ENCODE assay signal across 8 cellular contexts in genomic region chr19:55586976-55587668, GRCh38. TPM values are rescaled to one million over a fixed set of nuclear protein-coding genes. Genes with fewer than 3 reads are reported as not detected.
A peak's percentile ranks its signal among the peaks of the same experiment; 100 is the strongest.
DNase-seq lines count a peak whose midpoint lies in the region; ATAC-seq and TF ChIP-seq lines count a peak whose summit lies in the region.

No MANE protein-coding gene starts in this region.

- H3K9me3 Mint-ChIP-seq in activated naive CD8-positive, alpha-beta T cell treated with anti-CD3 and anti-CD28 coated beads, Interleukin-2, amount 50 U/mL, for 24 hours = no peaks in the 10 kb centered on the region

- peak overlapping the region; percentile 40 for H3K4me3 ChIP-seq in HFF-Myc (replicated peaks; ENCODE audit: low read depth, low read length)
- peak overlapping the region; percentile 39 for H3K4me3 ChIP-seq in cardiac muscle cell
- peak overlapping the region; percentile 47 for H3K4me3 ChIP-seq in parathyroid adenoma (ENCODE audit: low read depth, low read length)
- peak overlapping the region in 2 of 3 donors; percentile 9 to 21 for H3K4me3 ChIP-seq in thyroid gland (replicated peaks in 1 of 3)

- H3K36me3 ChIP-seq in cardiac muscle cell (no peaks in the 10 kb centered on the region), parathyroid adenoma (ENCODE audit: control insufficient read depth, insufficient read depth, low read length) (no peaks in the 10 kb centered on the region), thyroid gland (no peaks in the 10 kb centered on the region)

- H3K9ac ChIP-seq in parathyroid adenoma = no peak overlapping the region

- H3K27ac ChIP-seq in cardiac muscle cell (no peak overlapping the region), parathyroid adenoma (peak overlapping the region; percentile 40), thyroid gland (peak overlapping the region; percentile 6 to 51 (median 13))

- peak in 1 of 2 donors; percentile 39 for TF ChIP-seq POLR2A in thyroid gland (IDR thresholded peaks at IDR 0.05)

- H3K27me3 ChIP-seq in cardiac muscle cell (no peaks in the 10 kb centered on the region), parathyroid adenoma (ENCODE audit: control insufficient read depth, insufficient read depth, low read length) (no peaks in the 10 kb centered on the region), thyroid gland (no peaks in the 10 kb centered on the region)

- intact Hi-C loops in thyroid gland (cut with DNase I) = no loop called here

- ATAC-seq in activated naive CD8-positive, alpha-beta T cell treated with anti-CD3 and anti-CD28 coated beads, Interleukin-2, amount 50 U/mL, for 24 hours = peak; percentile 97

- DNase-seq in EH (ENCODE audit: low read depth) (peak; percentile 89), HFF-Myc (ENCODE audit: extremely low read depth, low read depth) (peak; percentile 61), NCI-H128 (lab: John Stamatoyannopoulos, UW; ENCODE audit: unreplicated experiment) (peak; percentile 94), SW480 (ENCODE audit: low spot score) (peak; percentile 98), cardiac muscle cell (ENCODE audit: low read depth in 1 of 2, low spot score in 1 of 2) (peak; percentile 94 to 95), thyroid gland (peak; percentile 98 to 99)
- peak; percentile 95 for DNase-seq in activated naive CD8-positive, alpha-beta T cell treated with anti-CD3 and anti-CD28 coated beads, Interleukin-2, amount 50 U/mL, for 24 hours

- no peak overlapping the region for H3K27ac Mint-ChIP-seq in activated naive CD8-positive, alpha-beta T cell treated with anti-CD3 and anti-CD28 coated beads, Interleukin-2, amount 50 U/mL, for 24 hours

- peaks cover 6% of the 10 kb centered on the region for H3K36me3 Mint-ChIP-seq in activated naive CD8-positive, alpha-beta T cell treated with anti-CD3 and anti-CD28 coated beads, Interleukin-2, amount 50 U/mL, for 24 hours (ENCODE audit: low read depth)

- H3K27me3 Mint-ChIP-seq in activated naive CD8-positive, alpha-beta T cell treated with anti-CD3 and anti-CD28 coated beads, Interleukin-2, amount 50 U/mL, for 24 hours = peaks cover 2% of the 10 kb centered on the region

- peak overlapping the region; percentile 77 for H3K4me3 Mint-ChIP-seq in activated naive CD8-positive, alpha-beta T cell treated with anti-CD3 and anti-CD28 coated beads, Interleukin-2, amount 50 U/mL, for 24 hours

- H3K4me1 Mint-ChIP-seq in activated naive CD8-positive, alpha-beta T cell treated with anti-CD3 and anti-CD28 coated beads, Interleukin-2, amount 50 U/mL, for 24 hours = peaks cover 31% of the 10 kb centered on the region

- peak overlapping the region; percentile 83 for H2AFZ ChIP-seq in parathyroid adenoma

- TF ChIP-seq CTCF in HFF-Myc (IDR thresholded peaks at IDR 0.05; ENCODE audit: low read depth, low read length, missing control alignments) (no peak), cardiac muscle cell (IDR thresholded peaks at IDR 0.05; ENCODE audit: low read depth, low read length) (no peak), parathyroid adenoma (IDR thresholded peaks at IDR 0.05) (no peak), thyroid gland (IDR thresholded peaks at IDR 0.05) (no peak)

- WGBS in thyroid gland, 2 donors = 1 to 2% methylated on average over 28 to 37 of the region's 40 CpGs

- H3K79me2 ChIP-seq in parathyroid adenoma = no peaks in the 10 kb centered on the region

- H3K9me3 ChIP-seq in cardiac muscle cell (ENCODE audit: low read depth) (no peaks in the 10 kb centered on the region), parathyroid adenoma (ENCODE audit: control insufficient read depth, low read length) (no peaks in the 10 kb centered on the region), thyroid gland (no peaks in the 10 kb centered on the region)

- H3K4me2 ChIP-seq in parathyroid adenoma (ENCODE audit: low read length) = peak overlapping the region; percentile 75

- H3K4me1 ChIP-seq in cardiac muscle cell (ENCODE audit: low read depth) (peaks cover 7% of the 10 kb centered on the region), parathyroid adenoma (peaks cover 9% of the 10 kb centered on the region), thyroid gland (peaks cover 7 to 20% of the 10 kb centered on the region in 2 donors)

RNA-seq across cellular contexts. Expression of gene ZNF579, which starts 6.5 kb away (rescaled TPM):
- total RNA-seq in cardiac muscle cell = 10.3 and 13.4 TPM in 2 replicates
- polyA plus RNA-seq in cardiac muscle cell = 14.9 and 17.7 TPM in 2 replicates
- 1 to 10 TPM; 4.0 to 7.5 (median 6.6) TPM for total RNA-seq in thyroid gland

RNA-seq across cellular contexts. Expression of gene FIZ1, which starts 12.2 kb away (rescaled TPM):
- total RNA-seq in cardiac muscle cell (12.8 and 13.6 TPM in 2 replicates), thyroid gland (10 to 100 TPM in 3 of 4 donors, 1 to 10 TPM in 1; 9.0 to 18.5 (median 14.0) TPM)
- 18.7 and 25.3 TPM in 2 replicates for polyA plus RNA-seq in cardiac muscle cell

RNA-seq across cellular contexts. Expression of gene ZNF524, which starts 13.0 kb away (rescaled TPM):
- total RNA-seq in cardiac muscle cell (26.5 and 29.1 TPM in 2 replicates), thyroid gland (10 to 100 TPM; 13.0 to 34.2 (median 28.9) TPM)
- 15.9 and 17.3 TPM in 2 replicates for polyA plus RNA-seq in cardiac muscle cell

RNA-seq across cellular contexts. Expression of gene ZNF865, which starts 18.3 kb away (rescaled TPM):
- total RNA-seq in cardiac muscle cell = 7.1 and 11.2 TPM in 2 replicates
- 1.9 and 2.6 TPM in 2 replicates for polyA plus RNA-seq in cardiac muscle cell
- total RNA-seq in thyroid gland = 10 to 100 TPM in 2 of 4 donors, 1 to 10 TPM in 2; 5.5 to 12.6 (median 9.1) TPM

RNA-seq across cellular contexts. Expression of gene ZNF784, which starts 37.2 kb away (rescaled TPM):
- total RNA-seq in cardiac muscle cell = 15.1 and 15.4 TPM in 2 replicates
- polyA plus RNA-seq in cardiac muscle cell = 13.3 and 14.0 TPM in 2 replicates
- 10 to 100 TPM in 1 of 4 donors, 1 to 10 TPM in 3; 5.1 to 10.0 (median 8.7) TPM for total RNA-seq in thyroid gland
